In genomic region chr6:150143521-150144293, GRCh38 we compare ENCODE assay signal across 1 cellular context.
A peak's percentile ranks its signal among the peaks of the same experiment; 100 is the strongest.
TF ChIP-seq lines count a peak whose summit lies in the region.

No MANE protein-coding gene starts in this region.

TF ChIP-seq in K562, 482 proteins besides CTCF, POLR2A, EP300 and RAD21 (continued from another document):
- TF ChIP-seq ZNF395 (CRISPR knock-in tag; IDR thresholded peaks at IDR 0.05): no peak
- no peak for TF ChIP-seq ZNF408 (CRISPR knock-in tag; IDR thresholded peaks at IDR 0.05; ENCODE audit: low read depth)
- TF ChIP-seq SMC3 (conservative IDR thresholded peaks at IDR 0.05; ENCODE audit: insufficient read depth, low read depth, low read length): no peak
- TF ChIP-seq CREBBP (IDR thresholded peaks at IDR 0.05; ENCODE audit: low read depth, low read length): no peak
- no peak for TF ChIP-seq SAP30 (IDR thresholded peaks at IDR 0.05; ENCODE audit: borderline replicate concordance, insufficient read depth, low read depth, low read length, poor library complexity, severe bottlenecking)
- no peak for TF ChIP-seq ZSCAN32 (CRISPR knock-in tag; IDR thresholded peaks at IDR 0.05)
- no peak for TF ChIP-seq XRCC3 (IDR thresholded peaks at IDR 0.05)
- TF ChIP-seq ZNF644 (tag; IDR thresholded peaks at IDR 0.05; ENCODE audit: low read depth): no peak
- no peak for TF ChIP-seq PHB (CRISPR knock-in tag; IDR thresholded peaks at IDR 0.05)
- TF ChIP-seq KAT2B (IDR thresholded peaks at IDR 0.05; ENCODE audit: low read depth, low read length): no peak
- no peak for TF ChIP-seq CTCFL (IDR thresholded peaks at IDR 0.05; ENCODE audit: borderline replicate concordance, insufficient read depth, low read depth, low read length, poor library complexity, severe bottlenecking)
- no peak for TF ChIP-seq BCL6 (CRISPR knock-in tag; IDR thresholded peaks at IDR 0.05)
- no peak for TF ChIP-seq MLX (CRISPR knock-in tag; conservative IDR thresholded peaks at IDR 0.05)
- TF ChIP-seq ZC3H4 (CRISPR knock-in tag; IDR thresholded peaks at IDR 0.05; ENCODE audit: borderline replicate concordance): no peak; the same call in 1 of the 2 replicates
- no peak for TF ChIP-seq IRF2 (CRISPR knock-in tag; IDR thresholded peaks at IDR 0.05)
- no peak for TF ChIP-seq ZFP91 (CRISPR knock-in tag; IDR thresholded peaks at IDR 0.05)
- no peak for TF ChIP-seq TRIM24 (IDR thresholded peaks at IDR 0.05)
- no peak for TF ChIP-seq HNRNPLL (IDR thresholded peaks at IDR 0.05; ENCODE audit: low read depth, low read length, poor library complexity, severe bottlenecking)
- peak; percentile 24; the same call in 1 of the 2 replicates for TF ChIP-seq NFIC (IDR thresholded peaks at IDR 0.05)
- no peak for TF ChIP-seq VEZF1 (CRISPR knock-in tag; IDR thresholded peaks at IDR 0.05)
- TF ChIP-seq THRAP3 (IDR thresholded peaks at IDR 0.05; ENCODE audit: borderline replicate concordance): no peak
- no peak for TF ChIP-seq RFX5 (IDR thresholded peaks at IDR 0.05; ENCODE audit: low read depth, low read length)
- TF ChIP-seq ZNF347 (CRISPR knock-in tag; IDR thresholded peaks at IDR 0.05; ENCODE audit: low read depth): no peak
- no peak for TF ChIP-seq ZZZ3 (IDR thresholded peaks at IDR 0.05)
- no peak for TF ChIP-seq HDAC1 (IDR thresholded peaks at IDR 0.05)
- no peak for TF ChIP-seq MTA1 (IDR thresholded peaks at IDR 0.05; ENCODE audit: borderline replicate concordance)
- no peak for TF ChIP-seq BACH1 (tag; IDR thresholded peaks at IDR 0.05)
- TF ChIP-seq TBP (optimal IDR thresholded peaks at IDR 0.05; ENCODE audit: low read depth, low read length): no peak
